Comparison of ENCODE assay signal across 15 cellular contexts in the genomic region with DNA sequence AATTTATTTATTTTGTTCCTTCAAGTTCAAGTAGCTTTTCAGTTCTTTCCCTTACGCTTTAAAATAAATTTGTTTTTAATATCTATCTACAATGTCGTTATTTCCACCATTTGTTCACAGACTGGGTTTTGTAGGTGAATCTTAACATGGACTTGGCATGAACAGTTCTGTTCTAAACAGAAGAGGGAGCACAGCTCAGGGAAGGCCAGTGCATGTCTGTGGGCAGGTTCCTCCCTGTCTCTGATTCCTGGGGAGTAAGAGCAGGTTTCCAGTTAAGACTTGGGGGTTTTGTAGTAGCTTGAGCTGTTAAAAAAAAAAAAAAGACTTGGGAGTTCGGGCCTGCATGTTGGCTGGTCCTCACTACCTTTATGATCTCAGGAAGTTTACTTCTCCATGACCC. TPM values are rescaled to one million over a fixed set of nuclear protein-coding genes. Genes with fewer than 3 reads are reported as not detected.
A peak's percentile ranks its signal among the peaks of the same experiment; 100 is the strongest.
DNase-seq lines count a peak whose midpoint lies in the region; ATAC-seq and TF ChIP-seq lines count a peak whose summit lies in the region.
"Had no signal": no experiment of that assay in that cellular context is flagged by ENCODE, and none has a peak within 500 bp of the region (broad histone marks: within the 10 kb centered on the region; RNA-seq: fewer than 3 reads in every experiment).

No MANE protein-coding gene starts in this region.

- ATAC-seq in WTC11, result peak; percentile 60
- no peak for ATAC-seq in HG03045 (IDR thresholded peaks at IDR 0.05; ENCODE audit: unreplicated experiment)
- no peak for ATAC-seq in HG03378 (IDR thresholded peaks at IDR 0.05; ENCODE audit: unreplicated experiment)

- POLR2A ChIA-PET in activated CD4-positive, alpha-beta T cell treated with anti-CD3 and anti-CD28 coated beads, Interleukin-2, amount 10 ng/mL, durations not matched to agents 7 days and 5 days (lab: Charles Lee), result interaction anchor here (0.6 kb wide), 1 partner anchor 463 kb away, joined by 3 read pairs; no protein-coding TSS in a partner anchor
- POLR2A ChIA-PET in WTC11 (lab: Charles Lee), result no interaction called here

- TF ChIP-seq CTCF in WTC11 (IDR thresholded peaks at IDR 0.05), result no peak
- peak; percentile 12 for TF ChIP-seq CTCF in fibroblast of pulmonary artery (IDR thresholded peaks at IDR 0.05; ENCODE audit: low read length, missing control alignments)

- H3K27me3 Mint-ChIP-seq in activated CD4-positive, alpha-beta T cell treated with anti-CD3 and anti-CD28 coated beads, Interleukin-2, amount 10 ng/mL, durations not matched to agents 24 days and 14 days, result no peaks in the 10 kb centered on the region
- no peaks in the 10 kb centered on the region for H3K27me3 Mint-ChIP-seq in activated CD4-positive, alpha-beta T cell treated with anti-CD3 and anti-CD28 coated beads, Interleukin-2, amount 10 ng/mL, durations not matched to agents 7 days and 5 days
- H3K27me3 Mint-ChIP-seq in WTC11 (ENCODE audit: low read depth), result no peaks in the 10 kb centered on the region
- H3K27me3 Mint-ChIP-seq: memory B cell had no signal

- no peak overlapping the region for H3K27ac Mint-ChIP-seq in activated CD4-positive, alpha-beta T cell treated with anti-CD3 and anti-CD28 coated beads, Interleukin-2, amount 10 ng/mL, durations not matched to agents 24 days and 14 days
- no peak overlapping the region for H3K27ac Mint-ChIP-seq in activated CD4-positive, alpha-beta T cell treated with anti-CD3 and anti-CD28 coated beads, Interleukin-2, amount 10 ng/mL, durations not matched to agents 7 days and 5 days
- H3K27ac Mint-ChIP-seq in WTC11, result peak overlapping the region; percentile 67; the same call in 1 of the 2 replicates
- H3K27ac Mint-ChIP-seq: activated T-helper 2 cell treated with anti-CD3 and anti-CD28 coated beads, Interferon-gamma antibody, Interleukin-2, Interleukin-4, amounts not matched to agents 10 μg/mL and 5 μg/mL and 100 μg/mL, durations not matched to agents 14 hours and 24 hours and 36 hours; memory B cell had no signal

- H3K4me3 ChIP-seq in fibroblast of pulmonary artery (replicated peaks; ENCODE audit: low read depth, low read length), result no peak overlapping the region
- H3K4me3 ChIP-seq: breast epithelium, transverse colon had no signal

- peaks cover 17% of the 10 kb centered on the region for H3K36me3 Mint-ChIP-seq in activated CD4-positive, alpha-beta T cell treated with anti-CD3 and anti-CD28 coated beads, Interleukin-2, amount 10 ng/mL, durations not matched to agents 24 days and 14 days (ENCODE audit: low read depth)
- peaks cover 11% of the 10 kb centered on the region for H3K36me3 Mint-ChIP-seq in activated CD4-positive, alpha-beta T cell treated with anti-CD3 and anti-CD28 coated beads, Interleukin-2, amount 10 ng/mL, durations not matched to agents 7 days and 5 days (ENCODE audit: low read depth)
- peaks cover 10% of the 10 kb centered on the region for H3K36me3 Mint-ChIP-seq in WTC11

- H3K9me3 Mint-ChIP-seq in activated CD4-positive, alpha-beta T cell treated with anti-CD3 and anti-CD28 coated beads, Interleukin-2, amount 10 ng/mL, durations not matched to agents 24 days and 14 days, result no peaks in the 10 kb centered on the region
- H3K9me3 Mint-ChIP-seq in activated CD4-positive, alpha-beta T cell treated with anti-CD3 and anti-CD28 coated beads, Interleukin-2, amount 10 ng/mL, durations not matched to agents 7 days and 5 days, result no peaks in the 10 kb centered on the region
- H3K9me3 Mint-ChIP-seq in WTC11, result no peaks in the 10 kb centered on the region
- H3K9me3 Mint-ChIP-seq: activated T-helper 2 cell treated with anti-CD3 and anti-CD28 coated beads, Interferon-gamma antibody, Interleukin-2, Interleukin-4, amounts not matched to agents 10 μg/mL and 5 μg/mL and 100 μg/mL, durations not matched to agents 14 hours and 24 hours and 36 hours; memory B cell had no signal

- H3K4me3 Mint-ChIP-seq in activated CD4-positive, alpha-beta T cell treated with anti-CD3 and anti-CD28 coated beads, Interleukin-2, amount 10 ng/mL, durations not matched to agents 24 days and 14 days, result no peak overlapping the region
- no peak overlapping the region for H3K4me3 Mint-ChIP-seq in activated CD4-positive, alpha-beta T cell treated with anti-CD3 and anti-CD28 coated beads, Interleukin-2, amount 10 ng/mL, durations not matched to agents 7 days and 5 days
- no peak overlapping the region for H3K4me3 Mint-ChIP-seq in WTC11
- H3K4me3 Mint-ChIP-seq: memory B cell had no signal

- CTCF ChIA-PET in activated CD4-positive, alpha-beta T cell treated with anti-CD3 and anti-CD28 coated beads, Interleukin-2, amount 10 ng/mL, durations not matched to agents 7 days and 5 days (lab: Charles Lee), result interaction anchor here (0.8 to 1.4 kb wide), 5 partner anchors 8 to 423 kb away, joined by 3 to 4 read pairs (median 3); no protein-coding TSS in a partner anchor
- CTCF ChIA-PET in WTC11 (lab: Charles Lee), result interaction anchor here (0.7 to 1.6 kb wide), 3 partner anchors 10 to 133 kb away, joined by 3 to 5 read pairs (median 3); no protein-coding TSS in a partner anchor

- peaks cover 2% of the 10 kb centered on the region for H3K4me1 Mint-ChIP-seq in activated CD4-positive, alpha-beta T cell treated with anti-CD3 and anti-CD28 coated beads, Interleukin-2, amount 10 ng/mL, durations not matched to agents 24 days and 14 days
- peaks cover 4% of the 10 kb centered on the region for H3K4me1 Mint-ChIP-seq in activated CD4-positive, alpha-beta T cell treated with anti-CD3 and anti-CD28 coated beads, Interleukin-2, amount 10 ng/mL, durations not matched to agents 7 days and 5 days
- H3K4me1 Mint-ChIP-seq in WTC11, result peaks cover 5% of the 10 kb centered on the region; the same call in 1 of the 2 replicates

- intact Hi-C loops in activated CD4-positive, alpha-beta T cell treated with anti-CD3 and anti-CD28 coated beads, Interleukin-2, amount 10 ng/mL, durations not matched to agents 24 days and 14 days (cut with micrococcal nuclease), result no loop called here

- DNase-seq in activated CD4-positive, alpha-beta T cell treated with anti-CD3 and anti-CD28 coated beads, Interleukin-2, amount 10 ng/mL, durations not matched to agents 24 days and 14 days, result peak; percentile 48
- no peak for DNase-seq in activated CD4-positive, alpha-beta T cell treated with anti-CD3 and anti-CD28 coated beads, Interleukin-2, amount 10 ng/mL, durations not matched to agents 7 days and 5 days
- no peak for DNase-seq in WTC11 (ENCODE audit: low spot score)
- DNase-seq in fibroblast of pulmonary artery (ENCODE audit: low read depth), result peak; percentile 21
- no peak for DNase-seq in AG20443 (ENCODE audit: low spot score)
- DNase-seq in mesenteric fat pad (ENCODE audit: low spot score), result no peak
- DNase-seq: DND-41, NCI-H226, posterior cingulate gyrus, transverse colon had no signal

TF ChIP-seq in WTC11, 78 proteins besides CTCF, POLR2A, EP300 and RAD21 (continues in another document):
- TF ChIP-seq ESRRA (CRISPR knock-in tag; IDR thresholded peaks at IDR 0.05; ENCODE audit: borderline replicate concordance), result no peak
- no peak for TF ChIP-seq NR1H2 (CRISPR knock-in tag; IDR thresholded peaks at IDR 0.05)
- TF ChIP-seq, protein P1, sequence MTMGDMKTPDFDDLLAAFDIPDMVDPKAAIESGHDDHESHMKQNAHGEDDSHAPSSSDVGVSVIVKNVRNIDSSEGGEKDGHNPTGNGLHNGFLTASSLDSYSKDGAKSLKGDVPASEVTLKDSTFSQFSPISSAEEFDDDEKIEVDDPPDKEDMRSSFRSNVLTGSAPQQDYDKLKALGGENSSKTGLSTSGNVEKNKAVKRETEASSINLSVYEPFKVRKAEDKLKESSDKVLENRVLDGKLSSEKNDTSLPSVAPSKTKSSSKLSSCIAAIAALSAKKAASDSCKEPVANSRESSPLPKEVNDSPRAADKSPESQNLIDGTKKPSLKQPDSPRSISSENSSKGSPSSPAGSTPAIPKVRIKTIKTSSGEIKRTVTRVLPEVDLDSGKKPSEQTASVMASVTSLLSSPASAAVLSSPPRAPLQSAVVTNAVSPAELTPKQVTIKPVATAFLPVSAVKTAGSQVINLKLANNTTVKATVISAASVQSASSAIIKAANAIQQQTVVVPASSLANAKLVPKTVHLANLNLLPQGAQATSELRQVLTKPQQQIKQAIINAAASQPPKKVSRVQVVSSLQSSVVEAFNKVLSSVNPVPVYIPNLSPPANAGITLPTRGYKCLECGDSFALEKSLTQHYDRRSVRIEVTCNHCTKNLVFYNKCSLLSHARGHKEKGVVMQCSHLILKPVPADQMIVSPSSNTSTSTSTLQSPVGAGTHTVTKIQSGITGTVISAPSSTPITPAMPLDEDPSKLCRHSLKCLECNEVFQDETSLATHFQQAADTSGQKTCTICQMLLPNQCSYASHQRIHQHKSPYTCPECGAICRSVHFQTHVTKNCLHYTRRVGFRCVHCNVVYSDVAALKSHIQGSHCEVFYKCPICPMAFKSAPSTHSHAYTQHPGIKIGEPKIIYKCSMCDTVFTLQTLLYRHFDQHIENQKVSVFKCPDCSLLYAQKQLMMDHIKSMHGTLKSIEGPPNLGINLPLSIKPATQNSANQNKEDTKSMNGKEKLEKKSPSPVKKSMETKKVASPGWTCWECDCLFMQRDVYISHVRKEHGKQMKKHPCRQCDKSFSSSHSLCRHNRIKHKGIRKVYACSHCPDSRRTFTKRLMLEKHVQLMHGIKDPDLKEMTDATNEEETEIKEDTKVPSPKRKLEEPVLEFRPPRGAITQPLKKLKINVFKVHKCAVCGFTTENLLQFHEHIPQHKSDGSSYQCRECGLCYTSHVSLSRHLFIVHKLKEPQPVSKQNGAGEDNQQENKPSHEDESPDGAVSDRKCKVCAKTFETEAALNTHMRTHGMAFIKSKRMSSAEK (CRISPR knock-in tag; IDR thresholded peaks at IDR 0.05; ENCODE audit: borderline replicate concordance), result no peak
- no peak for TF ChIP-seq RORB (CRISPR knock-in tag; IDR thresholded peaks at IDR 0.05)

RNA-seq across cellular contexts. Expression of gene TTL, which starts 11.1 kb away (rescaled TPM):
- total RNA-seq in activated CD4-positive, alpha-beta T cell treated with anti-CD3 and anti-CD28 coated beads, Interleukin-2, amount 10 ng/mL, durations not matched to agents 24 days and 14 days, result 44.6 and 48.5 TPM in 2 replicates
- total RNA-seq in activated CD4-positive, alpha-beta T cell treated with anti-CD3 and anti-CD28 coated beads, Interleukin-2, amount 10 ng/mL, durations not matched to agents 7 days and 5 days, result 10 to 100 TPM; 38.5 to 38.6 TPM
- 39.9 to 44.2 TPM (median 42.4 TPM) in 3 replicates for total RNA-seq in WTC11 (2021)
- 40.0 TPM for total RNA-seq in mesenteric fat pad

RNA-seq across cellular contexts. Expression of gene POLR1B, which starts 49.2 kb away (rescaled TPM):
- total RNA-seq in activated CD4-positive, alpha-beta T cell treated with anti-CD3 and anti-CD28 coated beads, Interleukin-2, amount 10 ng/mL, durations not matched to agents 24 days and 14 days, result 71.9 and 84.5 TPM in 2 replicates
- total RNA-seq in activated CD4-positive, alpha-beta T cell treated with anti-CD3 and anti-CD28 coated beads, Interleukin-2, amount 10 ng/mL, durations not matched to agents 7 days and 5 days, result 10 to 100 TPM; 34.6 to 35.2 TPM
- total RNA-seq in WTC11 (2021) (42.8 to 51.2 TPM (median 50.2 TPM) in 3 replicates), mesenteric fat pad (20.3 TPM)

RNA-seq across cellular contexts. Expression of gene RGPD8, which starts 59.6 kb away (rescaled TPM):
- total RNA-seq in activated CD4-positive, alpha-beta T cell treated with anti-CD3 and anti-CD28 coated beads, Interleukin-2, amount 10 ng/mL, durations not matched to agents 24 days and 14 days, result 13.9 and 15.6 TPM in 2 replicates
- 1 to 10 TPM; 4.1 to 4.2 TPM for total RNA-seq in activated CD4-positive, alpha-beta T cell treated with anti-CD3 and anti-CD28 coated beads, Interleukin-2, amount 10 ng/mL, durations not matched to agents 7 days and 5 days
- total RNA-seq in WTC11 (2021) (8.3 to 8.9 TPM (median 8.3 TPM) in 3 replicates), mesenteric fat pad (21.6 TPM)

Comparison
In these comparisons a context has a peak if more than half of its experiments do, and no peak if none do; other contexts are left out.
1. DNase-seq: peak in activated CD4-positive, alpha-beta T cell treated with anti-CD3 and anti-CD28 coated beads, Interleukin-2, amount 10 ng/mL, durations not matched to agents 24 days and 14 days (single experiment) and fibroblast of pulmonary artery (single experiment); none in activated CD4-positive, alpha-beta T cell treated with anti-CD3 and anti-CD28 coated beads, Interleukin-2, amount 10 ng/mL, durations not matched to agents 7 days and 5 days (single experiment), WTC11 (single experiment), AG20443 (single experiment) and mesenteric fat pad (single experiment).